Comparison of ENCODE assay signal across 8 cellular contexts in the genomic region with DNA sequence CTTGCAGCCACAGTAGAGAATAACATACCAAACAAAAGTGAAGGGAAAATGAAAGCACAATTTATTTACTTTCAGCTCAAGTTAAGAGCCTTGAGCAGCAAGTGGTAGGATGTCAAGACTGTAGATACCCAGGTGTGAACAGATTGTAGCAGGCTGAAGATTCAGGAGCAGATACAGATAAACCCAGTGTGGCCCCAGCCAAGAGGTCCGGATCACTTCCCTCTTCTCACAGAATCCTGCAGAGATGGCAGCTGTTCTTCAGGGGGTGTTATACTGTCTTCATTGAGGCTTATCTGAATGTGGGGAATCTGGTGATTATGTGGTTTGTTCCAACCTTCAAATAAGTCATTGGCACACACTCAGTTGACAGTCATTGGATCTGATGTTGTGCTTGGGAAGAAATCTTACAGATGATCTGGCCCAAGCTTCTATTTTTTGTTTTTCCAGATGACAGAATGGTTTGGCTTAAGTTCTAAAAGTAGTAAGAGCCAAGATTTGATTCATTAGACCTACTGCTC. TPM values are rescaled to one million over a fixed set of nuclear protein-coding genes. Genes with fewer than 3 reads are reported as not detected.
DNase-seq lines count a peak whose midpoint lies in the region; ATAC-seq and TF ChIP-seq lines count a peak whose summit lies in the region.

No MANE protein-coding gene starts in this region.

- H3K9me3 Mint-ChIP-seq in central memory CD8-positive, alpha-beta T cell: no peaks in the 10 kb centered on the region
- H3K9me3 Mint-ChIP-seq in neural crest cell: no peaks in the 10 kb centered on the region

- DNase-seq in Daoy (ENCODE audit: low read depth) (peak; percentile 70), M059J (ENCODE audit: low read depth) (peak; percentile 59), neural crest cell (ENCODE audit: low read depth, low spot score) (no peak), SW480 (ENCODE audit: low spot score) (no peak), KG1 (lab: John Stamatoyannopoulos, UW) (no peak), GF-D8 (lab: John Stamatoyannopoulos, UW) (no peak)
- DNase-seq in central memory CD8-positive, alpha-beta T cell (ENCODE audit: low spot score in 2 of 2): no peak

- TF ChIP-seq CTCF in neural crest cell (conservative IDR thresholded peaks at IDR 0.05): no peak

- peaks cover 35% of the 10 kb centered on the region for H3K4me1 Mint-ChIP-seq in central memory CD8-positive, alpha-beta T cell
- peaks cover 34% of the 10 kb centered on the region for H3K4me1 Mint-ChIP-seq in neural crest cell

- H3K36me3 Mint-ChIP-seq in central memory CD8-positive, alpha-beta T cell (ENCODE audit: insufficient read depth): no peaks in the 10 kb centered on the region
- H3K36me3 Mint-ChIP-seq in neural crest cell (ENCODE audit: low read depth): no peaks in the 10 kb centered on the region

- no peaks in the 10 kb centered on the region for H3K27me3 Mint-ChIP-seq in central memory CD8-positive, alpha-beta T cell
- H3K27me3 Mint-ChIP-seq in neural crest cell (ENCODE audit: low read depth): peaks cover 3% of the 10 kb centered on the region

- peak overlapping the region; percentile 83 for H3K4me3 Mint-ChIP-seq in central memory CD8-positive, alpha-beta T cell
- peak overlapping the region; percentile 38 for H3K4me3 Mint-ChIP-seq in neural crest cell

- ATAC-seq in central memory CD8-positive, alpha-beta T cell (replicated peaks; ENCODE audit: extremely low read depth, poor library complexity, severe bottlenecking): no peak
- no peak for ATAC-seq in HG03521 (IDR thresholded peaks at IDR 0.05; ENCODE audit: unreplicated experiment)

- no peak overlapping the region for H3K27ac Mint-ChIP-seq in central memory CD8-positive, alpha-beta T cell (ENCODE audit: low read depth)
- H3K27ac Mint-ChIP-seq in neural crest cell (ENCODE audit: unreplicated experiment): no peak overlapping the region

RNA-seq across cellular contexts. Expression of a gene that starts 2.2 kb away (rescaled TPM):
- 0.80 and 1.2 TPM in 2 replicates for total RNA-seq in Daoy (2014; rRNA removed; shearing (Covaris generic))
- 1.4 and 2.7 TPM in 2 replicates for total RNA-seq in M059J (2014; rRNA removed; shearing (Covaris generic))
- 16.4 and 16.5 TPM in 2 replicates for total RNA-seq in neural crest cell

RNA-seq across cellular contexts. Expression of a gene that starts 28.9 kb away (rescaled TPM):
- total RNA-seq in Daoy (2014; rRNA removed; shearing (Covaris generic)): 55.5 and 69.5 TPM in 2 replicates
- total RNA-seq in M059J (2014; rRNA removed; shearing (Covaris generic)): 62.4 and 138 TPM in 2 replicates
- 34.7 and 36.5 TPM in 2 replicates for total RNA-seq in neural crest cell

RNA-seq across cellular contexts. Expression of a gene that starts 29.0 kb away (rescaled TPM):
- total RNA-seq in Daoy (2014; rRNA removed; shearing (Covaris generic)): 12.1 and 13.3 TPM in 2 replicates
- total RNA-seq in M059J (2014; rRNA removed; shearing (Covaris generic)): 14.8 and 16.8 TPM in 2 replicates
- 42.9 and 43.8 TPM in 2 replicates for total RNA-seq in neural crest cell

Comparison
In these comparisons a context has a peak if more than half of its experiments do, and no peak if none do; other contexts are left out.
1. DNase-seq: peak in Daoy (single experiment) and M059J (single experiment); none in central memory CD8-positive, alpha-beta T cell (0 of 2), neural crest cell (single experiment), SW480 (single experiment), KG1 (single experiment) and GF-D8 (single experiment).